14 cellular contexts compared by ENCODE assay signal in genomic region chr12:42741771-42742510, GRCh38.
DNase-seq lines count a peak whose midpoint lies in the region; ATAC-seq and TF ChIP-seq lines count a peak whose summit lies in the region.
"Had no signal": no experiment of that assay in that cellular context is flagged by ENCODE, and none has a peak within 500 bp of the region (broad histone marks: within the 10 kb centered on the region; RNA-seq: fewer than 3 reads in every experiment).

No MANE protein-coding gene starts in this region.

- ATAC-seq in IMR-90 (ENCODE audit: low read depth) (peak; percentile 88), GM18517 (IDR thresholded peaks at IDR 0.05; ENCODE audit: unreplicated experiment) (no peak), GM21786 (IDR thresholded peaks at IDR 0.05; ENCODE audit: unreplicated experiment) (no peak)
- ATAC-seq: esophagus mucosa had no signal

- H3K9me1 ChIP-seq in IMR-90 (ENCODE audit: insufficient read depth, low read length): no peaks in the 10 kb centered on the region

- no CpG with 5 or more reads among the region's 7 CpGs for WGBS in IMR-90 (ENCODE audit: extremely low coverage in 2 of 2, insufficient read length in 1 of 2), 2 experiments

- dilution Hi-C loops in IMR-90 (cut with HindIII; ENCODE audit: low sequenced_read_pairs, unreplicated experiment): no loop called here

- 0 out of 4 replicates have a peak overlapping the region, but pooled peaks of 1 of the 2 experiments have one; percentile 31 for H4K8ac ChIP-seq in IMR-90 (ENCODE audit: low read depth in 2 of 2, low read length in 2 of 2)

- H3K23ac ChIP-seq in IMR-90 (ENCODE audit: low read depth, low read length): no peak overlapping the region

- H4K91ac ChIP-seq in IMR-90 (ENCODE audit: insufficient read depth, low read depth, low read length): no peak overlapping the region

- H2BK20ac ChIP-seq in IMR-90 (ENCODE audit: low read depth, low read length): peak overlapping the region; percentile 60; the same call in 1 of the 2 replicates

- no peak for TF ChIP-seq CTCF in IMR-90 (conservative IDR thresholded peaks at IDR 0.05; ENCODE audit: low read depth, low read length)
- TF ChIP-seq CTCF in brain microvascular endothelial cell (IDR thresholded peaks at IDR 0.05; ENCODE audit: low read depth, low read length, missing control alignments): no peak

- H4K5ac ChIP-seq in IMR-90 (ENCODE audit: low read depth, low read length): 0 out of 2 replicates have a peak overlapping the region, but pooled peaks have one; percentile 15

- peaks cover 7% of the 10 kb centered on the region for H3K4me1 ChIP-seq in IMR-90 (ENCODE audit: control insufficient read depth, insufficient read depth, low read length)
- H3K4me1 ChIP-seq: pancreas had no signal

- peak overlapping the region; percentile 56; the same call in 1 of the 2 replicates for H3K18ac ChIP-seq in IMR-90 (ENCODE audit: low read depth, low read length)

- H3K79me1 ChIP-seq in IMR-90 (ENCODE audit: low read depth in 1 of 2, low read length in 2 of 2): no peaks in the 10 kb centered on the region; a peak in 1 of 4 replicates

- no peak overlapping the region for H3K56ac ChIP-seq in IMR-90 (ENCODE audit: extremely low read depth, insufficient read depth, low read length)

- no peak for TF ChIP-seq RAD21 in IMR-90 (IDR thresholded peaks at IDR 0.05; ENCODE audit: low read length)

- no peak overlapping the region for H2AFZ ChIP-seq in IMR-90 (replicated peaks; ENCODE audit: low read length, poor library complexity)
- H2AFZ ChIP-seq: PC-9 had no signal

- peak overlapping the region; percentile 71; the same call in 1 of the 2 replicates for H2BK120ac ChIP-seq in IMR-90 (ENCODE audit: low read depth, low read length)

- H2BK5ac ChIP-seq in IMR-90 (ENCODE audit: low read depth, low read length, poor library complexity, severe bottlenecking): peak overlapping the region; percentile 59

- DNase-seq in ACHN (peak; percentile 76), IMR-90 (peak; percentile 84), brain microvascular endothelial cell (peak; percentile 75), iris pigment epithelial cell (ENCODE audit: low read depth) (peak; percentile 88), Kasumi-1 (lab: John Stamatoyannopoulos, UW) (no peak)
- DNase-seq in central memory CD4-positive, alpha-beta T cell: no peak
- DNase-seq: NCI-H2081 treated with DMSO at 0.1 percent for 48 hours; pancreas; PC-9; stimulated activated CD4-positive, alpha-beta T cell treated with anti-CD3 and anti-CD28 coated beads, Interleukin-2, amount 100 ng/mL, for 24 hours; stimulated activated naive CD4-positive, alpha-beta T cell treated with Interleukin-2 at 50 U/mL for 16 hours had no signal

- H3K9ac ChIP-seq in IMR-90 (ENCODE audit: low read depth, low read length): no peak overlapping the region

- H3K27me3 ChIP-seq in IMR-90 (ENCODE audit: control insufficient read depth, insufficient read depth, low read length) (no peaks in the 10 kb centered on the region), brain microvascular endothelial cell (replicated peaks) (no peaks in the 10 kb centered on the region)
- H3K27me3 ChIP-seq: pancreas had no signal

- no peaks in the 10 kb centered on the region for H4K20me1 ChIP-seq in IMR-90 (ENCODE audit: insufficient read depth, low read length)

- TF ChIP-seq POLR2A in IMR-90 (IDR thresholded peaks at IDR 0.05; ENCODE audit: low read depth, low read length): no peak

- in situ Hi-C loops in ACHN (cut with HindIII; ENCODE audit: low pct_ligation_motif_present, low pct_unique_long_range_greater_than_20kb, low sequenced_read_pairs): no loop called here
- in situ Hi-C loops in IMR-90 (cut with MboI; ENCODE audit: low sequenced_read_pairs): no loop called here
- in situ Hi-C loops in brain microvascular endothelial cell (cut with HindIII; ENCODE audit: low pct_ligation_motif_present, low sequenced_read_pairs): no loop called here

- no peak overlapping the region for H2AK9ac ChIP-seq in IMR-90 (replicated peaks; ENCODE audit: low read depth, low read length, poor library complexity)

- CTCF ChIA-PET in IMR-90 (lab: Yijun Ruan, JAX): no interaction called here

- no peak overlapping the region for H3K27ac ChIP-seq in IMR-90 (ENCODE audit: insufficient read depth, low read length)
- H3K27ac ChIP-seq in brain microvascular endothelial cell: peak overlapping the region; percentile 63
- H3K27ac ChIP-seq: pancreas, PC-9 had no signal

- POLR2A ChIA-PET in IMR-90 (lab: Charles Lee; ENCODE audit: unreplicated experiment): no interaction called here

- H3K4me3 ChIP-seq in IMR-90 (ENCODE audit: insufficient read depth, low read depth, low read length) (no peak overlapping the region), brain microvascular endothelial cell (ENCODE audit: low read depth, low read length) (no peak overlapping the region)
- H3K4me3 ChIP-seq: pancreas, PC-9 had no signal

- H3K36me3 ChIP-seq in IMR-90 (ENCODE audit: control insufficient read depth, insufficient read depth, low read length): no peaks in the 10 kb centered on the region
- H3K36me3 ChIP-seq in brain microvascular endothelial cell (replicated peaks): no peaks in the 10 kb centered on the region
- H3K36me3 ChIP-seq: pancreas had no signal

- no peak overlapping the region; the same call in 1 of the 2 replicates for H3K4ac ChIP-seq in IMR-90 (ENCODE audit: low read depth, low read length)

- H2AK5ac ChIP-seq in IMR-90 (ENCODE audit: low read depth, low read length): no peak overlapping the region; the same call in 1 of the 2 replicates

- peaks cover 6% of the 10 kb centered on the region for H3K9me3 ChIP-seq in IMR-90 (ENCODE audit: control insufficient read depth, insufficient read depth, low read length)
- H3K9me3 ChIP-seq: pancreas had no signal

- peak overlapping the region; percentile 25; the same call in 1 of the 2 replicates for H3K4me2 ChIP-seq in IMR-90 (ENCODE audit: low read depth, low read length)
- H3K4me2 ChIP-seq: PC-9 had no signal

- H3K14ac ChIP-seq in IMR-90 (replicated peaks; ENCODE audit: low read depth, low read length): 0 out of 2 replicates have a peak overlapping the region, but pooled peaks have one; percentile 53

- H2BK15ac ChIP-seq in IMR-90 (ENCODE audit: low read depth, low read length): no peak overlapping the region

- BruUV-seq in IMR-90 (replicated peaks; lab: Mats Ljungman, UMichigan): no TSS peak

- intact Hi-C loops in IMR-90 (cut with micrococcal nuclease): no loop called here

TF ChIP-seq in IMR-90, 13 proteins besides CTCF, POLR2A, EP300 and RAD21:
- TF ChIP-seq MAZ (IDR thresholded peaks at IDR 0.05; ENCODE audit: borderline replicate concordance, low read depth, low read length): no peak
- no peak for TF ChIP-seq MXI1 (IDR thresholded peaks at IDR 0.05; ENCODE audit: borderline replicate concordance, low read depth, low read length)
- TF ChIP-seq, protein P1, sequence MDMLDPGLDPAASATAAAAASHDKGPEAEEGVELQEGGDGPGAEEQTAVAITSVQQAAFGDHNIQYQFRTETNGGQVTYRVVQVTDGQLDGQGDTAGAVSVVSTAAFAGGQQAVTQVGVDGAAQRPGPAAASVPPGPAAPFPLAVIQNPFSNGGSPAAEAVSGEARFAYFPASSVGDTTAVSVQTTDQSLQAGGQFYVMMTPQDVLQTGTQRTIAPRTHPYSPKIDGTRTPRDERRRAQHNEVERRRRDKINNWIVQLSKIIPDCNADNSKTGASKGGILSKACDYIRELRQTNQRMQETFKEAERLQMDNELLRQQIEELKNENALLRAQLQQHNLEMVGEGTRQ (IDR thresholded peaks at IDR 0.05; ENCODE audit: low read depth, low read length): 0 out of 2 replicates have a peak, but pooled peaks have one; percentile 11
- no peak for TF ChIP-seq SMC3 (IDR thresholded peaks at IDR 0.05; ENCODE audit: low read depth, low read length)
- no peak for TF ChIP-seq ELK1 (IDR thresholded peaks at IDR 0.05; ENCODE audit: borderline replicate concordance, low read depth, low read length)
- TF ChIP-seq FOS (IDR thresholded peaks at IDR 0.05; ENCODE audit: low read depth, low read length): peak; percentile 58; the same call in 1 of the 2 replicates
- TF ChIP-seq BHLHE40 (IDR thresholded peaks at IDR 0.05; ENCODE audit: low read depth, low read length): no peak

Comparison
In these comparisons a context has a peak if more than half of its experiments do, and no peak if none do; other contexts are left out.
1. DNase-seq: peak in ACHN (single experiment), IMR-90 (single experiment), brain microvascular endothelial cell (single experiment) and iris pigment epithelial cell (single experiment); none in central memory CD4-positive, alpha-beta T cell (single experiment) and Kasumi-1 (0 of 2).